ENCODE assay signal across 26 cellular contexts in the genomic region with DNA sequence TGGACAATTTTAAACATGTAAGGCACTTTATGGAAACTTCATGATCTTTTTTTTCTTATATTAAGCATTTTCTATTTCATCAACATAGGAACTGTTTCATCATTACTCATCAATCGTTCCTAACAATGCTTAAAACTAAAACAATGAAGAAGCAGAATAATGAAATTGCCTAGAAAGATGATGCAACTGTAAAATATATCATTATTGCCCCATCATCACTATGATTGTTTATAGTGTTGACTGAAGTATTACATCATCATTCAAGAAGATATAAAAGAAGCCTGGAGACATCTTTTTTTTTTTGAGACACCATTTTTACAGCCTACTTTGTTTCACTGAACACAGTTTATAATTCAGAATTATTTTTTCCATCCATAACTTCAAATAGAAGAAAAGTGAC.
DNase-seq lines count a peak whose midpoint lies in the region; ATAC-seq, FAIRE-seq and TF ChIP-seq lines count a peak whose summit lies in the region.
"Had no signal": no experiment of that assay in that cellular context is flagged by ENCODE, and none has a peak within 500 bp of the region (broad histone marks: within the 10 kb centered on the region; RNA-seq: fewer than 3 reads in every experiment).

No MANE protein-coding gene starts in this region.

- H3K4me3 ChIP-seq in IMR-90 (ENCODE audit: insufficient read depth, low read depth, low read length): no peak overlapping the region
- no peak overlapping the region for H3K4me3 ChIP-seq in bronchial epithelial cell (ENCODE audit: low read depth, low read length)
- H3K4me3 ChIP-seq in psoas muscle: no peak overlapping the region
- H3K4me3 ChIP-seq: GM23338, PC-9, SJCRH30 had no signal

- H2BK120ac ChIP-seq in IMR-90 (ENCODE audit: low read depth, low read length): no peak overlapping the region

- H3K18ac ChIP-seq in IMR-90 (ENCODE audit: low read depth, low read length): no peak overlapping the region

- H3K9me1 ChIP-seq in IMR-90 (ENCODE audit: insufficient read depth, low read length): no peaks in the 10 kb centered on the region

- no peak overlapping the region for H4K5ac ChIP-seq in IMR-90 (ENCODE audit: low read depth, low read length)

- no peak overlapping the region for H4K91ac ChIP-seq in IMR-90 (ENCODE audit: insufficient read depth, low read depth, low read length)

- H3K56ac ChIP-seq in IMR-90 (ENCODE audit: extremely low read depth, insufficient read depth, low read length): no peak overlapping the region

- H3K4ac ChIP-seq in IMR-90 (ENCODE audit: low read depth, low read length): no peak overlapping the region

- intact Hi-C loops in IMR-90 (cut with micrococcal nuclease) (no loop called here), psoas muscle (cut with DNase I) (no loop called here), left ventricle myocardium superior (cut with micrococcal nuclease) (no loop called here)

- TF ChIP-seq RAD21 in IMR-90 (IDR thresholded peaks at IDR 0.05; ENCODE audit: low read length): no peak

- no peak overlapping the region for H2BK5ac ChIP-seq in IMR-90 (ENCODE audit: low read depth, low read length, poor library complexity, severe bottlenecking)

- dilution Hi-C loops in IMR-90 (cut with HindIII; ENCODE audit: low sequenced_read_pairs, unreplicated experiment): no loop called here

- no peak overlapping the region for H3K4me2 ChIP-seq in IMR-90 (ENCODE audit: low read depth, low read length)
- H3K4me2 ChIP-seq: GM23338, KMS-11, PC-9 had no signal

- no peak overlapping the region for H3K9ac ChIP-seq in IMR-90 (ENCODE audit: low read depth, low read length)
- H3K9ac ChIP-seq: KMS-11 had no signal

- no peaks in the 10 kb centered on the region for H3K9me3 ChIP-seq in IMR-90 (ENCODE audit: control insufficient read depth, insufficient read depth, low read length)
- H3K9me3 ChIP-seq in psoas muscle: no peaks in the 10 kb centered on the region
- H3K9me3 ChIP-seq: BE2C, SJCRH30 had no signal

- H3K27ac ChIP-seq in IMR-90 (ENCODE audit: insufficient read depth, low read length): no peak overlapping the region
- peak overlapping the region; percentile 43 for H3K27ac ChIP-seq in psoas muscle
- H3K27ac ChIP-seq: KMS-11, PC-9, SJCRH30 had no signal

- no TSS peak for BruUV-seq in IMR-90 (replicated peaks; lab: Mats Ljungman, UMichigan)

- H4K20me1 ChIP-seq in IMR-90 (ENCODE audit: insufficient read depth, low read length): no peaks in the 10 kb centered on the region

- no peaks in the 10 kb centered on the region for H3K36me3 ChIP-seq in IMR-90 (ENCODE audit: control insufficient read depth, insufficient read depth, low read length)
- no peaks in the 10 kb centered on the region for H3K36me3 ChIP-seq in bronchial epithelial cell (ENCODE audit: control insufficient read depth, insufficient read depth, low read length)
- peaks cover 0 to 23% of the 10 kb centered on the region in 2 donors for H3K36me3 ChIP-seq in psoas muscle (ENCODE audit: insufficient read depth in 1 of 2, low read depth in 1 of 2)
- H3K36me3 ChIP-seq: BE2C, SJCRH30 had no signal

- in situ Hi-C loops in IMR-90 (cut with MboI; ENCODE audit: low sequenced_read_pairs): no loop called here

- TF ChIP-seq CTCF in IMR-90 (conservative IDR thresholded peaks at IDR 0.05; ENCODE audit: low read depth, low read length) (no peak), bronchial epithelial cell (IDR thresholded peaks at IDR 0.05; ENCODE audit: insufficient read depth, low read length, severe bottlenecking) (no peak), psoas muscle (IDR thresholded peaks at IDR 0.05) (no peak)

- no peak overlapping the region for H2AFZ ChIP-seq in IMR-90 (replicated peaks; ENCODE audit: low read length, poor library complexity)
- H2AFZ ChIP-seq: GM23338, PC-9 had no signal

- CTCF ChIA-PET in IMR-90 (lab: Yijun Ruan, JAX): no interaction called here

- no peak overlapping the region for H2BK15ac ChIP-seq in IMR-90 (ENCODE audit: low read depth, low read length)

- POLR2A ChIA-PET in IMR-90 (lab: Charles Lee; ENCODE audit: unreplicated experiment): no interaction called here

- no peak for ATAC-seq in IMR-90 (ENCODE audit: low read depth)
- peak in 2 of 4 donors; percentile 43 to 46 for ATAC-seq in psoas muscle
- ATAC-seq in GM21529 (IDR thresholded peaks at IDR 0.05; ENCODE audit: unreplicated experiment): no peak
- no peak for ATAC-seq in left ventricle myocardium superior
- ATAC-seq: GM23338, Right ventricle myocardium inferior, SK-N-SH treated with all-trans-retinoic acid at 6 μM for 48 hours, T-helper 17 cell had no signal

- H3K79me1 ChIP-seq in IMR-90 (ENCODE audit: low read depth in 1 of 2, low read length in 2 of 2): no peaks in the 10 kb centered on the region

- no peak overlapping the region for H2AK5ac ChIP-seq in IMR-90 (ENCODE audit: low read depth, low read length)

- no peak for FAIRE-seq in bronchial epithelial cell (lab: Jason Lieb, UNC)
- FAIRE-seq: G401.6, HTR-8/SVneo had no signal

- no peak overlapping the region for H3K23ac ChIP-seq in IMR-90 (ENCODE audit: low read depth, low read length)

- no peaks in the 10 kb centered on the region for H3K4me1 ChIP-seq in IMR-90 (ENCODE audit: control insufficient read depth, insufficient read depth, low read length)
- H3K4me1 ChIP-seq in psoas muscle: peaks cover 34% of the 10 kb centered on the region
- H3K4me1 ChIP-seq: BE2C, SJCRH30 had no signal

- H3K27me3 ChIP-seq in IMR-90 (ENCODE audit: control insufficient read depth, insufficient read depth, low read length) (no peaks in the 10 kb centered on the region), bronchial epithelial cell (ENCODE audit: control insufficient read depth, insufficient read depth, low read length) (no peaks in the 10 kb centered on the region), psoas muscle (ENCODE audit: insufficient read depth in 3 of 3, low read length in 2 of 3) (no peaks in the 10 kb centered on the region)
- H3K27me3 ChIP-seq: BE2C, SJCRH30 had no signal

- no peak overlapping the region for H2BK20ac ChIP-seq in IMR-90 (ENCODE audit: low read depth, low read length)

- TF ChIP-seq POLR2A in IMR-90 (IDR thresholded peaks at IDR 0.05; ENCODE audit: low read depth, low read length): no peak

- no CpG with 5 or more reads among the region's 1 CpG for WGBS in IMR-90 (ENCODE audit: extremely low coverage in 2 of 2, insufficient read length in 1 of 2), 2 experiments
- 44 to 76% (median 56%) methylated on average over 1 of the region's 1 CpG for WGBS in psoas muscle, 3 donors

- DNase-seq in ELR (ENCODE audit: low read depth): peak; percentile 13
- no peak for DNase-seq in IMR-90
- DNase-seq in bronchial epithelial cell (ENCODE audit: low read depth): peak; percentile 54
- no peak for DNase-seq in psoas muscle
- no peak for DNase-seq in NCI-H1105 (lab: John Stamatoyannopoulos, UW)
- no peak for DNase-seq in left ventricle myocardium superior
- DNase-seq: BE2C; H9; NCI-H1092 treated with DMSO at 0.1 percent for 48 hours; NCI-H146; NCI-H1930; NCI-H2107; NCI-H446; NCI-H524 treated with DMSO at 0.1 percent for 48 hours; NCI-H82; NK-92 treated with Interleukin-12 subunit alpha and Interleukin-12 subunit beta, amount 100 ng/mL, for 24 hours; PC-9; SJCRH30; T-helper 17 cell had no signal

- H3K14ac ChIP-seq in IMR-90 (replicated peaks; ENCODE audit: low read depth, low read length): no peak overlapping the region

- no peak overlapping the region for H4K8ac ChIP-seq in IMR-90 (ENCODE audit: low read depth in 2 of 2, low read length in 2 of 2)

- H2AK9ac ChIP-seq in IMR-90 (replicated peaks; ENCODE audit: low read depth, low read length, poor library complexity): no peak overlapping the region

TF ChIP-seq in IMR-90, 13 proteins besides CTCF, POLR2A, EP300 and RAD21:
- TF ChIP-seq MAZ (IDR thresholded peaks at IDR 0.05; ENCODE audit: borderline replicate concordance, low read depth, low read length): no peak
- TF ChIP-seq CEBPB (IDR thresholded peaks at IDR 0.05; ENCODE audit: low read depth, low read length): peak; percentile 49; the same call in 1 of the 2 replicates
TF ChIP-seq in IMR-90: peak in this region for 1.

Comparison
In these comparisons a context has a peak if more than half of its experiments do, and no peak if none do; other contexts are left out.
1. DNase-seq: peak in ELR (single experiment) and bronchial epithelial cell (single experiment); none in IMR-90 (single experiment), psoas muscle (0 of 2), NCI-H1105 (single experiment) and left ventricle myocardium superior (single experiment).